Comparison of ENCODE assay signal across 9 cellular contexts in the genomic region with DNA sequence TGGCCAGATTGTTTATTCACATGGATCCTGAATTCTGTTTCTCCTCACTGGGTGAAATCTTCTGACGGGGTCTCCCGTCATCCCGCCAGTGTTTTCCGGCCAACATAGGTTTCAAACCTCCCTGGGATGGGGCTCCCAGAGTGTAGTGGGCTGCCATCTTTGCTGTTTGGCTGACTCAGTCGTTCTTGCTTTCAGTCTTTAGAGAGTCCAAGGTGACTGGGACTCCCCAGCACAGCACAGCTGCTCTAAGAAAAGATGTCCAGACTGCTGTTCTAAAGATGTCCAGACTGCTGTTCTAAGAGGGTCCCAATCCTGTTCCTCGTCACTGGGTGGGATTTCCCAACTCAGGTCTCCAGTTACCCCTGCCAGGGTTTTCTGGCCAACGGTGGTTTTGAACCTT.
"Had no signal": no experiment of that assay in that cellular context is flagged by ENCODE, and none has a peak within 500 bp of the region (broad histone marks: within the 10 kb centered on the region; RNA-seq: fewer than 3 reads in every experiment).

No MANE protein-coding gene starts in this region.

- H3K9ac ChIP-seq: GM23248 had no signal

- H3K4me1 ChIP-seq: HAP-1 had no signal

- H3K4me3 ChIP-seq: GM23248, GM23338, HAP-1 had no signal

- H3K4me2 ChIP-seq: GM23338 had no signal

- H3K27ac Mint-ChIP-seq: GM23338, H9, HFFc6 had no signal

- H3K27ac ChIP-seq: GM23248 had no signal

- DNase-seq: GM23248, GOT3, H7, H9, HCEC 1CT, HFFc6 had no signal

- H3K9me3 ChIP-seq: HAP-1 had no signal

- ATAC-seq: GM23338, HCT116 had no signal

- H2AFZ ChIP-seq: GM23248, GM23338 had no signal

- H3K36me3 ChIP-seq: HAP-1 had no signal

- H3K4me3 Mint-ChIP-seq: GM23338, H9, HFFc6 had no signal

- H3K4me1 Mint-ChIP-seq: GM23338, H9 had no signal
